ENCODE assay signal across 9 cellular contexts in the genomic region with DNA sequence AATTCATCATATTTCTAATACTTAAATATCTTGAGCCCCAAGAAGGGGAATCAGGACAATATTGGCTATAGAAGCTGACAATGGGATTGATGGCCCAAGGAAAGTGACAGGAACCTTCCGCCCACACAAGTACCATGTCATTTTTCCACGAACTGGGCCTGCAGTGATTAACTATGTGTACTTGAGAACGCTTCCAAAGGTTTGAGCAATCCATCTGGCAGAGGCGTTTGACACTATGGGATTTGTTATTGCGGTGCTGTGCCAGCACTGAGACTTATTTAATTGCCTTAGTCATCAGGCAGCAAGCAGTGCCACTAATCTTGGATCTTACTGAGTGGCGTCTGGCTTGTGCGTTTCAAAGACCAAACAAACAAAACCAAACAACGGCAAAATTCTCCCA.
DNase-seq lines count a peak whose midpoint lies in the region; ATAC-seq, FAIRE-seq and TF ChIP-seq lines count a peak whose summit lies in the region.
"Had no signal": no experiment of that assay in that cellular context is flagged by ENCODE, and none has a peak within 500 bp of the region (broad histone marks: within the 10 kb centered on the region; RNA-seq: fewer than 3 reads in every experiment).

No MANE protein-coding gene starts in this region.

- no peak for TF ChIP-seq EP300 in HepG2 (IDR thresholded peaks at IDR 0.05; ENCODE audit: low read depth in 2 of 2, low read length in 2 of 2)
- TF ChIP-seq EP300 in HepG2 (CRISPR knock-in tag; IDR thresholded peaks at IDR 0.05; ENCODE audit: borderline replicate concordance) = no peak

- H3K36me3 ChIP-seq in liver (ENCODE audit: control insufficient read depth in 4 of 4, insufficient read depth in 3 of 4, low read depth in 1 of 4, low read length in 3 of 4) (no peaks in the 10 kb centered on the region), HepG2 (replicated peaks in 1 of 2; ENCODE audit: control insufficient read depth in 1 of 2, insufficient read depth in 2 of 2, low read length in 2 of 2) (no peaks in the 10 kb centered on the region), esophagus squamous epithelium (no peaks in the 10 kb centered on the region), aorta (ENCODE audit: control insufficient read depth in 1 of 2, insufficient read depth in 2 of 2, low read length in 1 of 2) (no peaks in the 10 kb centered on the region)

- H3K4me3 ChIP-seq in liver (ENCODE audit: low read depth in 1 of 3, low read length in 3 of 3) (no peak overlapping the region), HepG2 (replicated peaks in 1 of 3; ENCODE audit: insufficient read depth in 1 of 3, low read depth in 2 of 3, low read length in 3 of 3) (no peak overlapping the region), esophagus squamous epithelium (no peak overlapping the region), aorta (ENCODE audit: low read length in 2 of 2) (no peak overlapping the region)

- POLR2A ChIA-PET in HepG2 (lab: Yijun Ruan, JAX) = no interaction called here

- H4K20me1 ChIP-seq in HepG2 (ENCODE audit: insufficient read depth, low read length) = no peaks in the 10 kb centered on the region

- no peak for DNase-seq in HepG2 (ENCODE audit: low spot score)
- DNase-seq in esophagus squamous epithelium (lab: John Stamatoyannopoulos, UW) = no peak
- DNase-seq in myocyte (ENCODE audit: low read depth) = peak; percentile 54
- peak; percentile 79 to 83 for DNase-seq in aorta
- no peak for DNase-seq in 8988T
- no peak for DNase-seq in RCC 7860 (ENCODE audit: low spot score)
- DNase-seq: stimulated activated CD4-positive, alpha-beta T cell treated with anti-CD3 and anti-CD28 coated beads, Interleukin-4, amount 100 ng/mL, for 4 hours had no signal

- TF ChIP-seq CTCF in liver (IDR thresholded peaks at IDR 0.05; ENCODE audit: low read depth, low read length, missing input control) = no peak
- no peak for TF ChIP-seq CTCF in HepG2 (CRISPR knock-in tag; IDR thresholded peaks at IDR 0.05)
- no peak for TF ChIP-seq CTCF in esophagus squamous epithelium (IDR thresholded peaks at IDR 0.05)

- TF ChIP-seq POLR2A in HepG2 (IDR thresholded peaks at IDR 0.05; ENCODE audit: insufficient read depth in 1 of 2, low read depth in 2 of 2, low read length in 2 of 2) = no peak
- no peak for TF ChIP-seq POLR2A in esophagus squamous epithelium (IDR thresholded peaks at IDR 0.05)

- H3K27ac ChIP-seq in liver (ENCODE audit: low read depth in 1 of 2, low read length in 2 of 2) = no peak overlapping the region
- H3K27ac ChIP-seq in HepG2 (ENCODE audit: extremely low read length, insufficient read depth, low read length) = no peak overlapping the region
- H3K27ac ChIP-seq in esophagus squamous epithelium = peak overlapping the region in 3 of 4 donors; percentile 5 to 74 (median 68)
- peak overlapping the region; percentile 63 to 86 for H3K27ac ChIP-seq in aorta (ENCODE audit: low read depth in 1 of 2, low read length in 2 of 2)

- FAIRE-seq in HepG2 (lab: Jason Lieb, UNC) (no peak), RCC 7860 (lab: Jason Lieb, UNC) (no peak)

- H3K9me3 ChIP-seq in liver (ENCODE audit: control insufficient read depth in 4 of 4, low read length in 3 of 4) = no peaks in the 10 kb centered on the region
- no peaks in the 10 kb centered on the region for H3K9me3 ChIP-seq in HepG2 (ENCODE audit: low read length)
- no peaks in the 10 kb centered on the region for H3K9me3 ChIP-seq in esophagus squamous epithelium
- H3K9me3 ChIP-seq in aorta (ENCODE audit: control insufficient read depth, low read length) = no peaks in the 10 kb centered on the region

- H3K79me2 ChIP-seq in HepG2 (ENCODE audit: insufficient read depth, low read length) = no peaks in the 10 kb centered on the region

- ATAC-seq in HepG2 (no peak), aorta (ENCODE audit: low FRiP score) (peak; percentile 89), GM18907 (IDR thresholded peaks at IDR 0.05; ENCODE audit: unreplicated experiment) (no peak)

- CTCF ChIA-PET in HepG2 (lab: Yijun Ruan, JAX; ENCODE audit: low intra/inter-chr PET ratio, low total read pairs) = no interaction called here

- WGBS in liver = 43% methylated on average over 8 of the region's 8 CpGs
- 19% methylated on average over 8 of the region's 8 CpGs for WGBS in HepG2 (ENCODE audit: low lambda C conversion rate)
- WGBS in esophagus squamous epithelium, 2 donors = 24 to 37% methylated on average over 8 of the region's 8 CpGs
- 3 to 7% methylated on average over 8 of the region's 8 CpGs for WGBS in aorta, 2 donors

- no peak overlapping the region for H3K4me2 ChIP-seq in HepG2 (ENCODE audit: low read depth, low read length)

- no peak overlapping the region for H3K9ac ChIP-seq in liver (ENCODE audit: low read depth in 1 of 2, low read length in 2 of 2)
- no peak overlapping the region for H3K9ac ChIP-seq in HepG2 (ENCODE audit: insufficient read depth, low read depth, low read length)

- H3K27me3 ChIP-seq in liver (ENCODE audit: control insufficient read depth in 4 of 4, insufficient read depth in 4 of 4, low read length in 3 of 4) (no peaks in the 10 kb centered on the region), HepG2 (ENCODE audit: control insufficient read depth in 1 of 2, insufficient read depth in 2 of 2, low read length in 2 of 2) (peaks cover 0 to 10% of the 10 kb centered on the region in 2 experiments; a peak in 1 of 5 replicates), esophagus squamous epithelium (peaks cover 0 to 38% (median 0%) of the 10 kb centered on the region in 4 donors), aorta (ENCODE audit: control insufficient read depth in 1 of 2, insufficient read depth in 2 of 2, low read length in 1 of 2) (no peaks in the 10 kb centered on the region)

- TF ChIP-seq RAD21 in liver (IDR thresholded peaks at IDR 0.05) = no peak
- no peak for TF ChIP-seq RAD21 in HepG2 (CRISPR knock-in tag; IDR thresholded peaks at IDR 0.05)

- H3K4me1 ChIP-seq in liver (ENCODE audit: control insufficient read depth in 4 of 4, insufficient read depth in 4 of 4, low read length in 3 of 4) (no peaks in the 10 kb centered on the region), HepG2 (ENCODE audit: insufficient read depth, low read length) (no peaks in the 10 kb centered on the region), esophagus squamous epithelium (peaks cover 0 to 21% (median 4%) of the 10 kb centered on the region in 3 donors), aorta (ENCODE audit: control insufficient read depth in 1 of 2, insufficient read depth in 2 of 2, low read length in 2 of 2) (peaks cover 0 to 13% of the 10 kb centered on the region in 2 donors)

- intact Hi-C loops in HepG2 (cut with micrococcal nuclease; ENCODE audit: unreplicated experiment) = no loop called here
- intact Hi-C loops in esophagus squamous epithelium (cut with DNase I) = no loop called here
- intact Hi-C loops in aorta (cut with DNase I) = no loop called here

- BruUV-seq in HepG2 (replicated peaks; lab: Mats Ljungman, UMichigan) = no TSS peak

- H2AFZ ChIP-seq in HepG2 (ENCODE audit: low read length) = no peak overlapping the region

- in situ Hi-C loops in HepG2 (cut with HindIII; ENCODE audit: extremely low pct_ligation_motif_present, low pct_unique_long_range_greater_than_20kb) = no loop called here

TF ChIP-seq in liver, 16 proteins besides CTCF, POLR2A, EP300 and RAD21:
- TF ChIP-seq EGR1 (IDR thresholded peaks at IDR 0.05; ENCODE audit: low read depth in 2 of 2) (no peak), SP1 (IDR thresholded peaks at IDR 0.05) (peak; percentile 11)

TF ChIP-seq in HepG2, 621 proteins besides CTCF, POLR2A, EP300 and RAD21:
- no peak for TF ChIP-seq ZNF567 (CRISPR knock-in tag; IDR thresholded peaks at IDR 0.05; ENCODE audit: borderline replicate concordance)
- no peak for TF ChIP-seq ZNF782 (CRISPR knock-in tag; IDR thresholded peaks at IDR 0.05; ENCODE audit: borderline replicate concordance)
- TF ChIP-seq JARID2 (CRISPR knock-in tag; IDR thresholded peaks at IDR 0.05; ENCODE audit: insufficient replicate concordance) = no peak
- TF ChIP-seq ZNF737 (CRISPR knock-in tag; IDR thresholded peaks at IDR 0.05; ENCODE audit: borderline replicate concordance) = no peak
- no peak for TF ChIP-seq KLF12 (CRISPR knock-in tag; IDR thresholded peaks at IDR 0.05; ENCODE audit: borderline replicate concordance)
- no peak for TF ChIP-seq ZNF574 (CRISPR knock-in tag; IDR thresholded peaks at IDR 0.05)
- no peak for TF ChIP-seq ZSCAN29 (CRISPR knock-in tag; conservative IDR thresholded peaks at IDR 0.05)
- TF ChIP-seq ZNF572 (CRISPR knock-in tag; IDR thresholded peaks at IDR 0.05) = no peak
- no peak for TF ChIP-seq NFYC (CRISPR knock-in tag; IDR thresholded peaks at IDR 0.05)
- TF ChIP-seq MXD3 (CRISPR knock-in tag; IDR thresholded peaks at IDR 0.05) = no peak
- no peak for TF ChIP-seq HCFC1 (IDR thresholded peaks at IDR 0.05; ENCODE audit: low read depth, low read length)

Comparison
In these comparisons a context has a peak if more than half of its experiments do, and no peak if none do; other contexts are left out.
1. H3K27ac ChIP-seq: peak in esophagus squamous epithelium (3 of 4) and aorta (2 of 2); none in liver (0 of 2) and HepG2 (single experiment).
2. DNase-seq: peak in myocyte (single experiment) and aorta (2 of 2); none in HepG2 (single experiment), esophagus squamous epithelium (single experiment), 8988T (single experiment) and RCC 7860 (single experiment).